In the genomic region with DNA sequence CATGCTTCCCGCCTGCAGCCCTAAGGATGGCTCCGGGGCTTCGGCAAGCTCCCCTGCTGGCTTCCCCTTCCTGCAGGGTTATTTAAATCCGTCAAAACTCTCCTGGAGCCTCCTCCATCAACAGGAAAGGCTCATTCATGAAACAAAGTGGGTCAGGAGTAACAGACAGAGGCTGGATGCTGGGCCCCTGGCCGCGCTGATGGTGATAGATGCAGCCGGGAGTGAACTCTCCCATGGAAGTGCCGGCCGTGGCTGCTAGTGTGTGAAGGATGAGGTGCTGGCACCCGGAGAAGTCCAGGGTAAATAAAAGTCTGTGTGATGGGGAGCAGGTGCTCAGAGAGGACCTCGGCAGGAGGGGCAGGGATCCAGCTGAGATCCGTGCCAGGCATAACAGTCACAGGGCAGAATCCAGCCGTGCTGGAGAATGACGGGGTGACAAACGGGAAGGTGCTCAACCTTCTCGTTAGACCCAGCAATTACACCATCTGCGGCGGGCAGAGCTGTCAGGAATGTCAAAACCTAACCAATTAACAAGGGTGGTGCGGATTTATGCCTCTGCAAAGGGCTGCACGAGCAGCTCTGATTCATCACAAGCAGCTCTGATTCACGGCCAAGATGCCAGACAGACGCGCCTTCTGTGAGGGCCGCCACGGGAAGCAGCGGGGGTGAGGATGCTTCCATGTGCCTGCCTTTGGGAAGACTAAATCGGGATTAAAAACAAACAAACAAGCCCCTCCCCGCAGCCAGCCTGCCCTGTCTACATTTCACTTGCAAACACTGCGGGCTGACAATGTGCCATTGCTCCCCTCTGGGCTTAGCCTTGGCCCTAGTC, we compare ENCODE assay signal across 8 cellular contexts. TPM values are rescaled to one million over a fixed set of nuclear protein-coding genes. Genes with fewer than 3 reads are reported as not detected.
A peak's percentile ranks its signal among the peaks of the same experiment; 100 is the strongest.
DNase-seq lines count a peak whose midpoint lies in the region; ATAC-seq and TF ChIP-seq lines count a peak whose summit lies in the region.

No MANE protein-coding gene starts in this region.

- H3K4me3 ChIP-seq in Karpas-422 (ENCODE audit: low read length) (no peak overlapping the region), SJCRH30 (no peak overlapping the region)

- H3K4me1 ChIP-seq in Karpas-422 (ENCODE audit: low read length) (peaks cover 24% of the 10 kb centered on the region), SJCRH30 (peaks cover 20% of the 10 kb centered on the region)

- no peaks in the 10 kb centered on the region for H3K79me2 ChIP-seq in Karpas-422 (ENCODE audit: low read length)

- H3K4me3 Mint-ChIP-seq in brain (peak overlapping the region; percentile 52 to 81 (median 72)), memory B cell (no peak overlapping the region)

- no peaks in the 10 kb centered on the region for H3K36me3 Mint-ChIP-seq in brain
- H3K36me3 Mint-ChIP-seq in memory B cell, result peaks cover 26% of the 10 kb centered on the region

- no peaks in the 10 kb centered on the region for H4K20me1 ChIP-seq in Karpas-422 (ENCODE audit: insufficient read depth, low read depth, low read length)

- H3K4me2 ChIP-seq in Karpas-422 (ENCODE audit: low read depth, low read length, poor library complexity, severe bottlenecking), result no peak overlapping the region

- H3K9me3 ChIP-seq in Karpas-422 (ENCODE audit: low read length) (no peaks in the 10 kb centered on the region), SJCRH30 (replicated peaks) (no peaks in the 10 kb centered on the region)

- no peak for TF ChIP-seq CTCF in brain (conservative IDR thresholded peaks at IDR 0.05)

- H3K36me3 ChIP-seq in Karpas-422 (ENCODE audit: insufficient read depth, low read length), result no peaks in the 10 kb centered on the region
- H3K36me3 ChIP-seq in SJCRH30, result peaks cover 38% of the 10 kb centered on the region

- H3K4me1 Mint-ChIP-seq in brain (peaks cover 64% of the 10 kb centered on the region), memory B cell (peaks cover 36% of the 10 kb centered on the region)

- no peak overlapping the region for H2AFZ ChIP-seq in Karpas-422 (ENCODE audit: low read length)

- H3K27me3 Mint-ChIP-seq in brain (peaks cover 10% of the 10 kb centered on the region), memory B cell (no peaks in the 10 kb centered on the region)

- H3K9me3 Mint-ChIP-seq in brain (peaks cover 0 to 11% (median 0%) of the 10 kb centered on the region in 5 experiments), memory B cell (no peaks in the 10 kb centered on the region)

- no peak overlapping the region for H3K9ac ChIP-seq in Karpas-422 (ENCODE audit: low read length)

- H3K27ac Mint-ChIP-seq in brain (peak overlapping the region; percentile 11 to 94 (median 91)), memory B cell (peak overlapping the region; percentile 83)

- H3K27me3 ChIP-seq in Karpas-422 (ENCODE audit: low read length), result no peaks in the 10 kb centered on the region
- H3K27me3 ChIP-seq in SJCRH30, result no peaks in the 10 kb centered on the region

- no peak overlapping the region for H3K27ac ChIP-seq in Karpas-422 (ENCODE audit: low read length)
- H3K27ac ChIP-seq in SJCRH30, result no peak overlapping the region

- no peaks in the 10 kb centered on the region for H3K9me2 ChIP-seq in Karpas-422 (replicated peaks; ENCODE audit: insufficient read depth, low read length)

- DNase-seq in COLO668 (lab: John Stamatoyannopoulos, UW; ENCODE audit: unreplicated experiment), result peak; percentile 85
- peak; percentile 93 for DNase-seq in NCI-H1105 (lab: John Stamatoyannopoulos, UW)
- no peak for DNase-seq in memory B cell (ENCODE audit: low spot score in 2 of 2)
- DNase-seq in Karpas-422, result no peak
- DNase-seq in SJCRH30, result no peak
- no peak for DNase-seq in KG1 (lab: John Stamatoyannopoulos, UW)
- DNase-seq in stimulated activated CD4-positive, alpha-beta T cell treated with anti-CD3 and anti-CD28 coated beads, Interleukin-4, amount 100 ng/mL, for 1 hour, result no peak

- no peak for ATAC-seq in memory B cell (ENCODE audit: low read depth)

RNA-seq across cellular contexts. Expression of gene SYNE3, which starts 55.6 kb away (rescaled TPM):
- polyA plus RNA-seq in brain (ENCODE audit: insufficient read depth, low read depth, low replicate concordance), result 2.0 TPM
- total RNA-seq in Karpas-422 (2014; rRNA removed; shearing (Covaris generic); ENCODE audit: low replicate concordance), result 1.8 and 3.3 TPM in 2 replicates
- 34.1 and 34.5 TPM in 2 replicates for total RNA-seq in SJCRH30 (2014; rRNA removed; shearing (Covaris generic))

Comparison
In these comparisons a context has a peak if more than half of its experiments do, and no peak if none do; other contexts are left out.
1. DNase-seq: peak in COLO668 (single experiment) and NCI-H1105 (single experiment); none in memory B cell (0 of 2), Karpas-422 (single experiment), SJCRH30 (0 of 2), KG1 (single experiment) and stimulated activated CD4-positive, alpha-beta T cell treated with anti-CD3 and anti-CD28 coated beads, Interleukin-4, amount 100 ng/mL, for 1 hour (single experiment).